1 cellular context compared by ENCODE assay signal in the genomic region with DNA sequence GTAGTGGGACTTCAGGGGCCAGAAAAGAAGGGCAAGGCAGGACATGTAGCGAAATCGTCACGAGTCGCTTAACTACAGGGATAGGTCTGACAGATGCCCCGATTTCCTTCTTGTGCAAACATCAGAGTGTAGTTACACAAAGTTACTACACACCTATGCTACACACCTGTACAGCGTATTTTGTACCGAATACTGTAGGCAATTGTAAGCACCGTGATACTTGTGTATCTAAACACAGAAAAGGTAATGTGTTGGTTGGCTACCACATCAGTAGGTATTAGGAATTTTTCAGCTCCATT.
A peak's percentile ranks its signal among the peaks of the same experiment; 100 is the strongest.
TF ChIP-seq lines count a peak whose summit lies in the region.

No MANE protein-coding gene starts in this region.

TF ChIP-seq in K562, 482 proteins besides CTCF, POLR2A, EP300 and RAD21:
- TF ChIP-seq ID3 (CRISPR knock-in tag; IDR thresholded peaks at IDR 0.05) (no peak), ID3 (tag; IDR thresholded peaks at IDR 0.05) (peak; percentile 10; the same call in 1 of the 2 replicates), CHD2 (IDR thresholded peaks at IDR 0.05; ENCODE audit: low read depth, low read length) (no peak), ZNF174 (CRISPR knock-in tag; IDR thresholded peaks at IDR 0.05) (no peak), HINFP (tag; conservative IDR thresholded peaks at IDR 0.05; ENCODE audit: low read depth) (no peak), YY1 (IDR thresholded peaks at IDR 0.05; ENCODE audit: borderline replicate concordance in 1 of 3, control insufficient read depth in 1 of 3, extremely low read depth in 1 of 3, insufficient read depth in 3 of 3, insufficient read length in 1 of 3, insufficient replicate concordance in 2 of 3, low read depth in 1 of 3, low read length in 2 of 3) (peak in 1 of 3 experiments; percentile 4), BRD4 (IDR thresholded peaks at IDR 0.05) (0 out of 2 replicates have a peak, but pooled peaks have one; percentile 42), RUNX1 (IDR thresholded peaks at IDR 0.05; ENCODE audit: low read depth) (no peak), L3MBTL2 (IDR thresholded peaks at IDR 0.05) (peak; percentile 13; the same call in 1 of the 2 replicates), ZNF232 (CRISPR knock-in tag; IDR thresholded peaks at IDR 0.05) (no peak), KAT7 (CRISPR knock-in tag; IDR thresholded peaks at IDR 0.05; ENCODE audit: borderline replicate concordance) (no peak), IRF2 (CRISPR knock-in tag; IDR thresholded peaks at IDR 0.05) (peak; percentile 2; the same call in 1 of the 2 replicates), ZNF282 (CRISPR knock-in tag; IDR thresholded peaks at IDR 0.05) (0 out of 2 replicates have a peak, but pooled peaks have one; percentile 8), DDX20 (tag; IDR thresholded peaks at IDR 0.05; ENCODE audit: low read depth) (no peak), SUPT5H (IDR thresholded peaks at IDR 0.05) (no peak), RREB1 (CRISPR knock-in tag; IDR thresholded peaks at IDR 0.05) (no peak)
- TF ChIP-seq, protein P1, sequence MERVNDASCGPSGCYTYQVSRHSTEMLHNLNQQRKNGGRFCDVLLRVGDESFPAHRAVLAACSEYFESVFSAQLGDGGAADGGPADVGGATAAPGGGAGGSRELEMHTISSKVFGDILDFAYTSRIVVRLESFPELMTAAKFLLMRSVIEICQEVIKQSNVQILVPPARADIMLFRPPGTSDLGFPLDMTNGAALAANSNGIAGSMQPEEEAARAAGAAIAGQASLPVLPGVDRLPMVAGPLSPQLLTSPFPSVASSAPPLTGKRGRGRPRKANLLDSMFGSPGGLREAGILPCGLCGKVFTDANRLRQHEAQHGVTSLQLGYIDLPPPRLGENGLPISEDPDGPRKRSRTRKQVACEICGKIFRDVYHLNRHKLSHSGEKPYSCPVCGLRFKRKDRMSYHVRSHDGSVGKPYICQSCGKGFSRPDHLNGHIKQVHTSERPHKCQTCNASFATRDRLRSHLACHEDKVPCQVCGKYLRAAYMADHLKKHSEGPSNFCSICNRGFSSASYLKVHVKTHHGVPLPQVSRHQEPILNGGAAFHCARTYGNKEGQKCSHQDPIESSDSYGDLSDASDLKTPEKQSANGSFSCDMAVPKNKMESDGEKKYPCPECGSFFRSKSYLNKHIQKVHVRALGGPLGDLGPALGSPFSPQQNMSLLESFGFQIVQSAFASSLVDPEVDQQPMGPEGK (CRISPR knock-in tag; IDR thresholded peaks at IDR 0.05; ENCODE audit: borderline replicate concordance), result 0 out of 2 replicates have a peak, but pooled peaks have one; percentile 7
- TF ChIP-seq, protein P2, sequence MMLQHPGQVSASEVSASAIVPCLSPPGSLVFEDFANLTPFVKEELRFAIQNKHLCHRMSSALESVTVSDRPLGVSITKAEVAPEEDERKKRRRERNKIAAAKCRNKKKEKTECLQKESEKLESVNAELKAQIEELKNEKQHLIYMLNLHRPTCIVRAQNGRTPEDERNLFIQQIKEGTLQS (IDR thresholded peaks at IDR 0.05), result no peak
- TF ChIP-seq, protein P2 (CRISPR knock-in tag; conservative IDR thresholded peaks at IDR 0.05), result no peak
- TF ChIP-seq, protein P3, sequence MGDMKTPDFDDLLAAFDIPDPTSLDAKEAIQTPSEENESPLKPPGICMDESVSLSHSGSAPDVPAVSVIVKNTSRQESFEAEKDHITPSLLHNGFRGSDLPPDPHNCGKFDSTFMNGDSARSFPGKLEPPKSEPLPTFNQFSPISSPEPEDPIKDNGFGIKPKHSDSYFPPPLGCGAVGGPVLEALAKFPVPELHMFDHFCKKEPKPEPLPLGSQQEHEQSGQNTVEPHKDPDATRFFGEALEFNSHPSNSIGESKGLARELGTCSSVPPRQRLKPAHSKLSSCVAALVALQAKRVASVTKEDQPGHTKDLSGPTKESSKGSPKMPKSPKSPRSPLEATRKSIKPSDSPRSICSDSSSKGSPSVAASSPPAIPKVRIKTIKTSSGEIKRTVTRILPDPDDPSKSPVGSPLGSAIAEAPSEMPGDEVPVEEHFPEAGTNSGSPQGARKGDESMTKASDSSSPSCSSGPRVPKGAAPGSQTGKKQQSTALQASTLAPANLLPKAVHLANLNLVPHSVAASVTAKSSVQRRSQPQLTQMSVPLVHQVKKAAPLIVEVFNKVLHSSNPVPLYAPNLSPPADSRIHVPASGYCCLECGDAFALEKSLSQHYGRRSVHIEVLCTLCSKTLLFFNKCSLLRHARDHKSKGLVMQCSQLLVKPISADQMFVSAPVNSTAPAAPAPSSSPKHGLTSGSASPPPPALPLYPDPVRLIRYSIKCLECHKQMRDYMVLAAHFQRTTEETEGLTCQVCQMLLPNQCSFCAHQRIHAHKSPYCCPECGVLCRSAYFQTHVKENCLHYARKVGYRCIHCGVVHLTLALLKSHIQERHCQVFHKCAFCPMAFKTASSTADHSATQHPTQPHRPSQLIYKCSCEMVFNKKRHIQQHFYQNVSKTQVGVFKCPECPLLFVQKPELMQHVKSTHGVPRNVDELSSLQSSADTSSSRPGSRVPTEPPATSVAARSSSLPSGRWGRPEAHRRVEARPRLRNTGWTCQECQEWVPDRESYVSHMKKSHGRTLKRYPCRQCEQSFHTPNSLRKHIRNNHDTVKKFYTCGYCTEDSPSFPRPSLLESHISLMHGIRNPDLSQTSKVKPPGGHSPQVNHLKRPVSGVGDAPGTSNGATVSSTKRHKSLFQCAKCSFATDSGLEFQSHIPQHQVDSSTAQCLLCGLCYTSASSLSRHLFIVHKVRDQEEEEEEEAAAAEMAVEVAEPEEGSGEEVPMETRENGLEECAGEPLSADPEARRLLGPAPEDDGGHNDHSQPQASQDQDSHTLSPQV (IDR thresholded peaks at IDR 0.05), result 0 out of 2 replicates have a peak, but pooled peaks have one; percentile 33
- TF ChIP-seq, protein P4, sequence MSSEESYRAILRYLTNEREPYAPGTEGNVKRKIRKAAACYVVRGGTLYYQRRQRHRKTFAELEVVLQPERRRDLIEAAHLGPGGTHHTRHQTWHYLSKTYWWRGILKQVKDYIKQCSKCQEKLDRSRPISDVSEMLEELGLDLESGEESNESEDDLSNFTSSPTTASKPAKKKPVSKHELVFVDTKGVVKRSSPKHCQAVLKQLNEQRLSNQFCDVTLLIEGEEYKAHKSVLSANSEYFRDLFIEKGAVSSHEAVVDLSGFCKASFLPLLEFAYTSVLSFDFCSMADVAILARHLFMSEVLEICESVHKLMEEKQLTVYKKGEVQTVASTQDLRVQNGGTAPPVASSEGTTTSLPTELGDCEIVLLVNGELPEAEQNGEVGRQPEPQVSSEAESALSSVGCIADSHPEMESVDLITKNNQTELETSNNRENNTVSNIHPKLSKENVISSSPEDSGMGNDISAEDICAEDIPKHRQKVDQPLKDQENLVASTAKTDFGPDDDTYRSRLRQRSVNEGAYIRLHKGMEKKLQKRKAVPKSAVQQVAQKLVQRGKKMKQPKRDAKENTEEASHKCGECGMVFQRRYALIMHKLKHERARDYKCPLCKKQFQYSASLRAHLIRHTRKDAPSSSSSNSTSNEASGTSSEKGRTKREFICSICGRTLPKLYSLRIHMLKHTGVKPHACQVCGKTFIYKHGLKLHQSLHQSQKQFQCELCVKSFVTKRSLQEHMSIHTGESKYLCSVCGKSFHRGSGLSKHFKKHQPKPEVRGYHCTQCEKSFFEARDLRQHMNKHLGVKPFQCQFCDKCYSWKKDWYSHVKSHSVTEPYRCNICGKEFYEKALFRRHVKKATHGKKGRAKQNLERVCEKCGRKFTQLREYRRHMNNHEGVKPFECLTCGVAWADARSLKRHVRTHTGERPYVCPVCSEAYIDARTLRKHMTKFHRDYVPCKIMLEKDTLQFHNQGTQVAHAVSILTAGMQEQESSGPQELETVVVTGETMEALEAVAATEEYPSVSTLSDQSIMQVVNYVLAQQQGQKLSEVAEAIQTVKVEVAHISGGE (CRISPR knock-in tag; IDR thresholded peaks at IDR 0.05), result no peak; a peak in 1 of 6 replicates
- TF ChIP-seq, protein P5, sequence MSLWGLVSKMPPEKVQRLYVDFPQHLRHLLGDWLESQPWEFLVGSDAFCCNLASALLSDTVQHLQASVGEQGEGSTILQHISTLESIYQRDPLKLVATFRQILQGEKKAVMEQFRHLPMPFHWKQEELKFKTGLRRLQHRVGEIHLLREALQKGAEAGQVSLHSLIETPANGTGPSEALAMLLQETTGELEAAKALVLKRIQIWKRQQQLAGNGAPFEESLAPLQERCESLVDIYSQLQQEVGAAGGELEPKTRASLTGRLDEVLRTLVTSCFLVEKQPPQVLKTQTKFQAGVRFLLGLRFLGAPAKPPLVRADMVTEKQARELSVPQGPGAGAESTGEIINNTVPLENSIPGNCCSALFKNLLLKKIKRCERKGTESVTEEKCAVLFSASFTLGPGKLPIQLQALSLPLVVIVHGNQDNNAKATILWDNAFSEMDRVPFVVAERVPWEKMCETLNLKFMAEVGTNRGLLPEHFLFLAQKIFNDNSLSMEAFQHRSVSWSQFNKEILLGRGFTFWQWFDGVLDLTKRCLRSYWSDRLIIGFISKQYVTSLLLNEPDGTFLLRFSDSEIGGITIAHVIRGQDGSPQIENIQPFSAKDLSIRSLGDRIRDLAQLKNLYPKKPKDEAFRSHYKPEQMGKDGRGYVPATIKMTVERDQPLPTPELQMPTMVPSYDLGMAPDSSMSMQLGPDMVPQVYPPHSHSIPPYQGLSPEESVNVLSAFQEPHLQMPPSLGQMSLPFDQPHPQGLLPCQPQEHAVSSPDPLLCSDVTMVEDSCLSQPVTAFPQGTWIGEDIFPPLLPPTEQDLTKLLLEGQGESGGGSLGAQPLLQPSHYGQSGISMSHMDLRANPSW (CRISPR knock-in tag; IDR thresholded peaks at IDR 0.05), result no peak
- TF ChIP-seq, protein P6, sequence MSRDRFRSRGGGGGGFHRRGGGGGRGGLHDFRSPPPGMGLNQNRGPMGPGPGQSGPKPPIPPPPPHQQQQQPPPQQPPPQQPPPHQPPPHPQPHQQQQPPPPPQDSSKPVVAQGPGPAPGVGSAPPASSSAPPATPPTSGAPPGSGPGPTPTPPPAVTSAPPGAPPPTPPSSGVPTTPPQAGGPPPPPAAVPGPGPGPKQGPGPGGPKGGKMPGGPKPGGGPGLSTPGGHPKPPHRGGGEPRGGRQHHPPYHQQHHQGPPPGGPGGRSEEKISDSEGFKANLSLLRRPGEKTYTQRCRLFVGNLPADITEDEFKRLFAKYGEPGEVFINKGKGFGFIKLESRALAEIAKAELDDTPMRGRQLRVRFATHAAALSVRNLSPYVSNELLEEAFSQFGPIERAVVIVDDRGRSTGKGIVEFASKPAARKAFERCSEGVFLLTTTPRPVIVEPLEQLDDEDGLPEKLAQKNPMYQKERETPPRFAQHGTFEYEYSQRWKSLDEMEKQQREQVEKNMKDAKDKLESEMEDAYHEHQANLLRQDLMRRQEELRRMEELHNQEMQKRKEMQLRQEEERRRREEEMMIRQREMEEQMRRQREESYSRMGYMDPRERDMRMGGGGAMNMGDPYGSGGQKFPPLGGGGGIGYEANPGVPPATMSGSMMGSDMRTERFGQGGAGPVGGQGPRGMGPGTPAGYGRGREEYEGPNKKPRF (IDR thresholded peaks at IDR 0.05; ENCODE audit: low read depth, low read length), result no peak
